In genomic region chr13:99260216-99260615, GRCh38 we compare ENCODE assay signal across 1 cellular context.
TF ChIP-seq lines count a peak whose summit lies in the region.

No MANE protein-coding gene starts in this region.

TF ChIP-seq in GM23338, 12 proteins besides CTCF, POLR2A, EP300 and RAD21 (continued from another document):
- TF ChIP-seq REST (IDR thresholded peaks at IDR 0.05; ENCODE audit: unreplicated experiment): no peak
